1 cellular context compared by ENCODE assay signal in genomic region chr12:109532721-109533486, GRCh38.
TF ChIP-seq lines count a peak whose summit lies in the region.

No MANE protein-coding gene starts in this region.

TF ChIP-seq in H1, 55 proteins besides CTCF, POLR2A, EP300 and RAD21:
- no peak for TF ChIP-seq SRF (IDR thresholded peaks at IDR 0.05; ENCODE audit: low read depth, low read length)
- TF ChIP-seq SIX5 (IDR thresholded peaks at IDR 0.05; ENCODE audit: low read depth, low read length): no peak
- TF ChIP-seq SP1 (IDR thresholded peaks at IDR 0.05; ENCODE audit: low read depth, low read length): no peak
- TF ChIP-seq JUND (IDR thresholded peaks at IDR 0.05; ENCODE audit: low read length): no peak
